ENCODE assay signal across 21 cellular contexts in genomic region chr17:77693776-77694175, GRCh38.
"Had no signal": no experiment of that assay in that cellular context is flagged by ENCODE, and none has a peak within 500 bp of the region (broad histone marks: within the 10 kb centered on the region; RNA-seq: fewer than 3 reads in every experiment).

No MANE protein-coding gene starts in this region.

- H3K9me3 ChIP-seq: left ventricle myocardium inferior, prostate gland, SJSA1, suprapubic skin, upper lobe of left lung had no signal

- H3K27ac Mint-ChIP-seq: activated naive CD8-positive, alpha-beta T cell treated with anti-CD3 and anti-CD28 coated beads, Interleukin-2, amount 10 ng/mL, durations not matched to agents 7 days and 5 days; dendritic cell treated with granulocyte-macrophage colony-stimulating factor and Interleukin-4, amounts not matched to agents 40 ng/mL and 50 ng/mL, for 4 days; memory B cell; stimulated activated naive CD8-positive, alpha-beta T cell treated with anti-CD3 and anti-CD28 coated beads, Interleukin-15, Interleukin-2, amounts not matched to agents 100 ng/mL and 50 ng/mL, for 24 hours had no signal

- ATAC-seq: activated CD4-positive, CD25-positive, alpha-beta regulatory T cell treated with anti-CD3 and anti-CD28 coated beads, Interleukin-2, amount 50 U/mL, for 24 hours; effector memory CD8-positive, alpha-beta T cell; naive thymus-derived CD8-positive, alpha-beta T cell; sciatic nerve had no signal

- DNase-seq: activated CD4-positive, alpha-beta T cell treated with anti-CD3 and anti-CD28 coated beads, Interleukin-2, amount 50 U/mL, for 1 hour; activated gamma-delta T cell; activated naive CD8-positive, alpha-beta T cell treated with anti-CD3 and anti-CD28 coated beads, Interleukin-2, amount 10 ng/mL, durations not matched to agents 7 days and 5 days; activated T-cell treated with anti-CD3 and anti-CD28 coated beads, Interleukin-2, amount 50 U/mL, for 1 hour; anterior cingulate cortex; brain microvascular endothelial cell; effector memory CD8-positive, alpha-beta T cell; left ventricle myocardium inferior; nucleus accumbens; SW 1271; T-helper 9 cell; upper lobe of left lung had no signal

- H3K9me3 Mint-ChIP-seq: activated naive CD8-positive, alpha-beta T cell treated with anti-CD3 and anti-CD28 coated beads, Interleukin-2, amount 10 ng/mL, durations not matched to agents 7 days and 5 days; dendritic cell treated with granulocyte-macrophage colony-stimulating factor and Interleukin-4, amounts not matched to agents 40 ng/mL and 50 ng/mL, for 4 days; effector memory CD8-positive, alpha-beta T cell; memory B cell; naive thymus-derived CD8-positive, alpha-beta T cell; stimulated activated naive CD8-positive, alpha-beta T cell treated with anti-CD3 and anti-CD28 coated beads, Interleukin-15, Interleukin-2, amounts not matched to agents 100 ng/mL and 50 ng/mL, for 24 hours had no signal

- H3K4me3 Mint-ChIP-seq: activated naive CD8-positive, alpha-beta T cell treated with anti-CD3 and anti-CD28 coated beads, Interleukin-2, amount 10 ng/mL, durations not matched to agents 7 days and 5 days; dendritic cell treated with granulocyte-macrophage colony-stimulating factor and Interleukin-4, amounts not matched to agents 40 ng/mL and 50 ng/mL, for 4 days; memory B cell; stimulated activated naive CD8-positive, alpha-beta T cell treated with anti-CD3 and anti-CD28 coated beads, Interleukin-15, Interleukin-2, amounts not matched to agents 100 ng/mL and 50 ng/mL, for 24 hours had no signal

- H3K36me3 Mint-ChIP-seq: activated naive CD8-positive, alpha-beta T cell treated with anti-CD3 and anti-CD28 coated beads, Interleukin-2, amount 10 ng/mL, durations not matched to agents 7 days and 5 days; memory B cell; naive thymus-derived CD8-positive, alpha-beta T cell had no signal
